In the genomic region with DNA sequence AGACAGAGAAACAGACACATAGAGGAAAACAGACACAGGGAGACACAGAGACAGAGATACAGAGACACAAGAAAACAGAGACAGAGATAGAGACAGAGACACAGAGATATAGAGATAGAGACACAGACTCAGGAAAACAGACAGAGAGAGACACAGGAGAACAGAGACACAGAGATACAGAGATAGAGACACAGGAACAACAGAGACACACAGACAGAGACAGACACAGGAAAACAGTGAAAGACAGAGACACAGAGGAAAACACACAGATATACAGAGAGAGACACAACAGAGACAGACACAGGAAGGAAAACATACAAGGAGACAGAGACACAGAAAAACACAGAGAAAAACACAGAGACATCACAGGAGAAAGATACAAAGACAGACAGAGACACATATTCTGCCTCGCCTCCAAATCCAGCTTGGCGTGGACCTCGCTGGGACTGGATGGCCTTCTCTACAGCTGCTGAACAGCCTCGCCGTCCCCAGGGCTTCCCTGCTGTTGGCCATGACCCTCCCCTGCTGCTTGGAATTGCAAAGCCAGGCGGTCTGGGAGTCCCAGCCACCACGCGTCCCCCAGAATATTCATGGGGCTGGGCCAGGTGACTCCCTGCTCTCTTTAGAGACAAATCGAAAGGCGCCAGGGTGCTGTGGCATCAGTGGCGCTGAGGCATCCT, we compare ENCODE assay signal across 23 cellular contexts. TPM values are rescaled to one million over a fixed set of nuclear protein-coding genes. Genes with fewer than 3 reads are reported as not detected.
A peak's percentile ranks its signal among the peaks of the same experiment; 100 is the strongest.
DNase-seq lines count a peak whose midpoint lies in the region; ATAC-seq and TF ChIP-seq lines count a peak whose summit lies in the region.
"Had no signal": no experiment of that assay in that cellular context is flagged by ENCODE, and none has a peak within 500 bp of the region (broad histone marks: within the 10 kb centered on the region; RNA-seq: fewer than 3 reads in every experiment).

No MANE protein-coding gene starts in this region.

- H3K9me3 Mint-ChIP-seq in T-helper 1 cell treated with Interleukin-12 subunit alpha and Interleukin-12 subunit beta and Interleukin-4 antibody, amounts not matched to agents 30 μg/mL and 1 μg/mL, for 36 hours: no peaks in the 10 kb centered on the region
- H3K9me3 Mint-ChIP-seq in type B pancreatic cell: no peaks in the 10 kb centered on the region

- ATAC-seq in left cardiac atrium (no peak), right cardiac atrium (no peak)
- ATAC-seq: psoas muscle had no signal

- peaks cover 0 to 8% of the 10 kb centered on the region in 2 donors for H3K4me1 ChIP-seq in right atrium auricular region
- H3K4me1 ChIP-seq in right cardiac atrium (ENCODE audit: control insufficient read depth, insufficient read depth, low read length): no peaks in the 10 kb centered on the region
- H3K4me1 ChIP-seq: Caco-2, psoas muscle had no signal

- peaks cover 2% of the 10 kb centered on the region for H3K36me3 Mint-ChIP-seq in T-helper 1 cell treated with Interleukin-12 subunit alpha and Interleukin-12 subunit beta and Interleukin-4 antibody, amounts not matched to agents 30 μg/mL and 1 μg/mL, for 36 hours (ENCODE audit: low read depth)
- no peaks in the 10 kb centered on the region for H3K36me3 Mint-ChIP-seq in type B pancreatic cell
- H3K36me3 Mint-ChIP-seq: neural progenitor cell had no signal

- H3K4me3 ChIP-seq in right atrium auricular region (no peak overlapping the region), right cardiac atrium (ENCODE audit: low read length) (no peak overlapping the region)
- H3K4me3 ChIP-seq: neural progenitor cell, psoas muscle, SJCRH30, smooth muscle cell, stomach had no signal

- H3K27me3 Mint-ChIP-seq in T-helper 1 cell treated with Interleukin-12 subunit alpha and Interleukin-12 subunit beta and Interleukin-4 antibody, amounts not matched to agents 30 μg/mL and 1 μg/mL, for 36 hours (ENCODE audit: low read depth): peaks cover 57% of the 10 kb centered on the region
- H3K27me3 Mint-ChIP-seq in type B pancreatic cell: peaks cover 16% of the 10 kb centered on the region

- peaks cover 10% of the 10 kb centered on the region for H3K4me1 Mint-ChIP-seq in T-helper 1 cell treated with Interleukin-12 subunit alpha and Interleukin-12 subunit beta and Interleukin-4 antibody, amounts not matched to agents 30 μg/mL and 1 μg/mL, for 36 hours (ENCODE audit: low read depth)
- H3K4me1 Mint-ChIP-seq in type B pancreatic cell (ENCODE audit: unreplicated experiment): no peaks in the 10 kb centered on the region

- H3K36me3 ChIP-seq in right atrium auricular region: no peaks in the 10 kb centered on the region
- H3K36me3 ChIP-seq: neural progenitor cell, SJCRH30, stomach had no signal

- H3K27ac Mint-ChIP-seq in T-helper 1 cell treated with Interleukin-12 subunit alpha and Interleukin-12 subunit beta and Interleukin-4 antibody, amounts not matched to agents 30 μg/mL and 1 μg/mL, for 36 hours: peak overlapping the region; percentile 58
- peak overlapping the region; percentile 15 for H3K27ac Mint-ChIP-seq in type B pancreatic cell
- H3K27ac Mint-ChIP-seq: neural progenitor cell had no signal

- H3K27me3 ChIP-seq in right atrium auricular region (no peaks in the 10 kb centered on the region), right cardiac atrium (ENCODE audit: control insufficient read depth, insufficient read depth) (no peaks in the 10 kb centered on the region)

- 57% methylated on average over 11 of the region's 11 CpGs for WGBS in right cardiac atrium

- TF ChIP-seq CTCF in right atrium auricular region (IDR thresholded peaks at IDR 0.05): no peak
- no peak for TF ChIP-seq CTCF in type B pancreatic cell (conservative IDR thresholded peaks at IDR 0.05)

- no peaks in the 10 kb centered on the region for H3K9me3 ChIP-seq in right atrium auricular region
- no peaks in the 10 kb centered on the region for H3K9me3 ChIP-seq in right cardiac atrium (ENCODE audit: control insufficient read depth, low read length)
- H3K9me3 ChIP-seq: Caco-2, psoas muscle, SJCRH30, stomach had no signal

- intact Hi-C loops in left cardiac atrium (cut with DNase I) (no loop called here), right cardiac atrium (cut with DNase I) (no loop called here)

- DNase-seq in T-helper 1 cell (no peak), left cardiac atrium (peak; percentile 16), right atrium auricular region (ENCODE audit: low spot score) (no peak), right cardiac atrium (peak in 2 of 3 donors; percentile 37 to 52), type B pancreatic cell (ENCODE audit: extremely low spot score, unreplicated experiment) (no peak), NCI-H187 (lab: John Stamatoyannopoulos, UW) (no peak)
- no peak for DNase-seq in activated CD4-positive, CD25-positive, alpha-beta regulatory T cell (lab: John Stamatoyannopoulos, UW)
- DNase-seq: activated gamma-delta T cell treated with Interleukin-2 at 50 U/mL for 16 hours; Caco-2; H7; MV-4-11; NCI-H187 treated with DMSO at 0.1 percent for 48 hours; NCI-H226; SJCRH30; stimulated activated CD4-positive, alpha-beta T cell treated with anti-CD3 and anti-CD28 coated beads, Interleukin-2, amount 100 ng/mL, for 48 hours; stomach; trophoblast cell had no signal

- no peak overlapping the region for H3K27ac ChIP-seq in right atrium auricular region
- no peak overlapping the region for H3K27ac ChIP-seq in right cardiac atrium (ENCODE audit: low read length)
- H3K27ac ChIP-seq: 22Rv1, KMS-11, neural progenitor cell, psoas muscle, SJCRH30, stomach had no signal

- no peak overlapping the region for H3K4me3 Mint-ChIP-seq in T-helper 1 cell treated with Interleukin-12 subunit alpha and Interleukin-12 subunit beta and Interleukin-4 antibody, amounts not matched to agents 30 μg/mL and 1 μg/mL, for 36 hours
- no peak overlapping the region for H3K4me3 Mint-ChIP-seq in type B pancreatic cell
- H3K4me3 Mint-ChIP-seq: neural progenitor cell had no signal

RNA-seq across cellular contexts. Expression of a gene that starts 36.8 kb away (rescaled TPM):
- total RNA-seq in left cardiac atrium (not detected), right atrium auricular region (under 1 TPM in 1 of 2 donors, not detected in 1; 0.43 TPM), right cardiac atrium (under 1 TPM in 1 of 4 donors, not detected in 3; 0.06 TPM), type B pancreatic cell (ENCODE audit: low replicate concordance) (0.24 TPM in 1 of 2 replicates, not detected in the other)
- polyA plus RNA-seq in right cardiac atrium: not detected
- polyA plus RNA-seq: smooth muscle cell had no signal

RNA-seq across cellular contexts. Expression of a gene that starts 50.9 kb away (rescaled TPM):
- total RNA-seq in left cardiac atrium (1 to 10 TPM; 8.9 TPM), right atrium auricular region (10 to 100 TPM in 1 of 2 donors, 1 to 10 TPM in 1; 8.4 to 11.1 TPM), right cardiac atrium (10 to 100 TPM in 1 of 4 donors, 1 to 10 TPM in 3; 8.3 to 10.9 (median 8.6) TPM), type B pancreatic cell (ENCODE audit: low replicate concordance) (8.4 and 14.6 TPM in 2 replicates)
- polyA plus RNA-seq in right cardiac atrium: 12.1 TPM

RNA-seq across cellular contexts. Expression of a gene that starts 59.2 kb away (rescaled TPM):
- total RNA-seq in left cardiac atrium: 10 to 100 TPM; 23.3 to 23.6 TPM
- 10 to 100 TPM; 17.3 to 31.2 TPM for total RNA-seq in right atrium auricular region
- total RNA-seq in right cardiac atrium: 10 to 100 TPM; 21.0 to 29.6 (median 24.2) TPM
- 26.6 TPM for polyA plus RNA-seq in right cardiac atrium
- 42.8 and 49.6 TPM in 2 replicates for total RNA-seq in type B pancreatic cell (ENCODE audit: low replicate concordance)

Comparison
In these comparisons a context has a peak if more than half of its experiments do, and no peak if none do; other contexts are left out.
1. DNase-seq: peak in left cardiac atrium (single experiment) and right cardiac atrium (2 of 3); none in T-helper 1 cell (0 of 5), right atrium auricular region (single experiment), type B pancreatic cell (single experiment), NCI-H187 (0 of 2) and activated CD4-positive, CD25-positive, alpha-beta regulatory T cell (0 of 4).